ENCODE assay signal across 23 cellular contexts in the genomic region with DNA sequence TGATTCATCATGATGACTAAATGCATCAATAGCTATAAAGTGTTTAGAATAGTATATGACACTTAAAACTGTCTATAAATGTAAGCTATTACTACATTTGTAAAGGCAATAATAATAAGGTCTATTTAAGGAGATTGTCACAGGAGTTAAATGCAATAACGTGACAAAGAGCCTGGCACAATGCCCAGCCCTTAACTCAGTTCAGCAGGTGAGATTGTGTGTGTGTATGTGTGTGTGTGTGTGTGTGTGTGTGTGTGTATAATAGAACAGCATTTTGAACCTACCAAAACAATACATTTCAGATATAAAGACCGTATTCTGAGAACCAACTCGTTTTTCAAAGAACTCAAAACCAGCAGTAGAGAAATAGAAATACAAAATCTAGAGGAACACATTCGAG.
DNase-seq lines count a peak whose midpoint lies in the region; ATAC-seq and TF ChIP-seq lines count a peak whose summit lies in the region.
"Had no signal": no experiment of that assay in that cellular context is flagged by ENCODE, and none has a peak within 500 bp of the region (broad histone marks: within the 10 kb centered on the region; RNA-seq: fewer than 3 reads in every experiment).

No MANE protein-coding gene starts in this region.

- TF ChIP-seq CTCF in natural killer cell (IDR thresholded peaks at IDR 0.05): no peak

- CTCF ChIA-PET in naive thymus-derived CD4-positive, alpha-beta T cell (lab: Charles Lee): no interaction called here

- H3K36me3 ChIP-seq in naive thymus-derived CD4-positive, alpha-beta T cell (ENCODE audit: control insufficient read depth in 2 of 3, insufficient read depth in 3 of 3, low read length in 3 of 3): no peaks in the 10 kb centered on the region
- H3K36me3 ChIP-seq: BLaER1, stomach, tibial nerve had no signal

- H3K9me3 Mint-ChIP-seq in natural killer cell: peaks cover 2% of the 10 kb centered on the region in 2 donors
- peaks cover 0 to 30% (median 6%) of the 10 kb centered on the region in 11 donors for H3K9me3 Mint-ChIP-seq in naive thymus-derived CD4-positive, alpha-beta T cell

- H3K27ac ChIP-seq in naive thymus-derived CD4-positive, alpha-beta T cell (ENCODE audit: low read depth, low read length): no peak overlapping the region
- H3K27ac ChIP-seq: BLaER1, heart left ventricle, stomach, tibial nerve had no signal

- intact Hi-C loops in natural killer cell (cut with micrococcal nuclease): no loop called here
- intact Hi-C loops in naive thymus-derived CD4-positive, alpha-beta T cell (cut with micrococcal nuclease): no loop called here

- no peak overlapping the region for H3K27ac Mint-ChIP-seq in natural killer cell
- no peak overlapping the region for H3K27ac Mint-ChIP-seq in naive thymus-derived CD4-positive, alpha-beta T cell
- H3K27ac Mint-ChIP-seq: activated CD4-positive, alpha-beta T cell treated with anti-CD3 and anti-CD28 coated beads for 36 hours; IgD-negative memory B cell; memory B cell had no signal

- no peak for ATAC-seq in natural killer cell
- ATAC-seq in naive thymus-derived CD4-positive, alpha-beta T cell: no peak
- no peak for ATAC-seq in HG02938 (IDR thresholded peaks at IDR 0.05; ENCODE audit: unreplicated experiment)
- ATAC-seq: activated CD4-positive, alpha-beta T cell treated with anti-CD3 and anti-CD28 coated beads for 36 hours; activated T-cell treated with anti-CD3 and anti-CD28 coated beads, Interleukin-2, amount 50 U/mL, for 4 hours; heart left ventricle; SK-N-SH treated with all-trans-retinoic acid at 6 μM for 48 hours had no signal

- DNase-seq in DMS153 treated with DMSO at 0.1 percent for 48 hours (lab: John Stamatoyannopoulos, UW; ENCODE audit: unreplicated experiment) (peak; percentile 91), NCI-H128 (lab: John Stamatoyannopoulos, UW; ENCODE audit: unreplicated experiment) (peak; percentile 5), NCI-H2107 (lab: John Stamatoyannopoulos, UW) (peak; percentile 18), NCI-H774 (lab: John Stamatoyannopoulos, UW) (peak; percentile 81), AML-193 (lab: John Stamatoyannopoulos, UW) (no peak), natural killer cell (no peak)
- DNase-seq in naive thymus-derived CD4-positive, alpha-beta T cell: no peak
- DNase-seq: ACHN; activated CD4-positive, alpha-beta T cell treated with anti-CD3 and anti-CD28 coated beads for 36 hours; activated naive CD4-positive, alpha-beta T cell; activated T-cell treated with anti-CD3 and anti-CD28 coated beads, Interleukin-2, amount 50 U/mL, for 4 hours; effector CD4-positive, alpha-beta T cell; NCI-H446 treated with DMSO at 0.1 percent for 48 hours; stimulated activated CD8-positive, alpha-beta memory T cell treated with anti-CD3 and anti-CD28 coated beads, Interleukin-4, amount 100 ng/mL, for 48 hours; stomach; T-helper 2 cell had no signal

- H3K4me1 ChIP-seq in naive thymus-derived CD4-positive, alpha-beta T cell (ENCODE audit: control insufficient read depth in 2 of 2, insufficient read depth in 2 of 2, low read length in 2 of 2): no peaks in the 10 kb centered on the region
- H3K4me1 ChIP-seq: BLaER1, stomach, tibial nerve had no signal

- peaks cover 0 to 9% of the 10 kb centered on the region in 2 donors for H3K27me3 ChIP-seq in naive thymus-derived CD4-positive, alpha-beta T cell (ENCODE audit: control insufficient read depth in 2 of 2, insufficient read depth in 2 of 2, low read length in 2 of 2)
- H3K27me3 ChIP-seq: BLaER1, heart left ventricle, tibial nerve had no signal

- no peaks in the 10 kb centered on the region for H3K9me3 ChIP-seq in naive thymus-derived CD4-positive, alpha-beta T cell (ENCODE audit: control insufficient read depth in 2 of 3, low read length in 3 of 3)
- H3K9me3 ChIP-seq: BLaER1, heart left ventricle had no signal

- no peak overlapping the region for H3K4me3 Mint-ChIP-seq in natural killer cell
- no peak overlapping the region for H3K4me3 Mint-ChIP-seq in naive thymus-derived CD4-positive, alpha-beta T cell
- H3K4me3 Mint-ChIP-seq: activated CD4-positive, alpha-beta T cell treated with anti-CD3 and anti-CD28 coated beads for 36 hours; activated T-cell treated with anti-CD3 and anti-CD28 coated beads, Interleukin-2, amount 50 U/mL, for 4 hours; IgD-negative memory B cell; memory B cell had no signal

- peaks cover 16 to 34% of the 10 kb centered on the region in 2 donors for H3K27me3 Mint-ChIP-seq in natural killer cell (ENCODE audit: low read depth in 2 of 2)
- peaks cover 10 to 70% (median 48%) of the 10 kb centered on the region in 5 donors for H3K27me3 Mint-ChIP-seq in naive thymus-derived CD4-positive, alpha-beta T cell

- H3K4me1 Mint-ChIP-seq in natural killer cell: no peaks in the 10 kb centered on the region
- H3K4me1 Mint-ChIP-seq in naive thymus-derived CD4-positive, alpha-beta T cell: no peaks in the 10 kb centered on the region
- H3K4me1 Mint-ChIP-seq: activated CD4-positive, alpha-beta T cell treated with anti-CD3 and anti-CD28 coated beads for 36 hours; IgD-negative memory B cell; memory B cell had no signal

- no peak overlapping the region for H3K4me3 ChIP-seq in naive thymus-derived CD4-positive, alpha-beta T cell (ENCODE audit: low read length)
- H3K4me3 ChIP-seq: BLaER1, heart left ventricle, stomach, tibial nerve had no signal

- POLR2A ChIA-PET in naive thymus-derived CD4-positive, alpha-beta T cell (lab: Charles Lee): no interaction called here

- no peaks in the 10 kb centered on the region for H3K36me3 Mint-ChIP-seq in natural killer cell
- no peaks in the 10 kb centered on the region for H3K36me3 Mint-ChIP-seq in naive thymus-derived CD4-positive, alpha-beta T cell
- H3K36me3 Mint-ChIP-seq: memory B cell had no signal

Comparison
In these comparisons a context has a peak if more than half of its experiments do, and no peak if none do; other contexts are left out.
1. DNase-seq: peak in DMS153 treated with DMSO at 0.1 percent for 48 hours (single experiment), NCI-H128 (single experiment), NCI-H2107 (single experiment) and NCI-H774 (single experiment); none in AML-193 (0 of 2), natural killer cell (single experiment) and naive thymus-derived CD4-positive, alpha-beta T cell (0 of 9).